In genomic region chrY:9029929-9030328, GRCh38 we compare ENCODE assay signal across 26 cellular contexts.
"Had no signal": no experiment of that assay in that cellular context is flagged by ENCODE, and none has a peak within 500 bp of the region (broad histone marks: within the 10 kb centered on the region; RNA-seq: fewer than 3 reads in every experiment).

No MANE protein-coding gene starts in this region.

- H3K27ac ChIP-seq: hepatocyte, lower lobe of right lung, neural progenitor cell, neutrophil, ovary, skin epidermis, spleen, tibial nerve, uterus had no signal

- H3K36me3 ChIP-seq: lower lobe of right lung, neural progenitor cell, neutrophil, ovary, spleen, tibial nerve, uterus had no signal

- H3K27me3 ChIP-seq: hepatocyte, neural progenitor cell, neutrophil, ovary, spleen, tibial nerve, uterus had no signal

- H3K4me3 Mint-ChIP-seq: naive B cell; natural killer cell; nephron progenitor cell; neural progenitor cell; stimulated activated effector memory CD8-positive, alpha-beta T cell treated with anti-CD3 and anti-CD28 coated beads, Interleukin-12 subunit alpha, Interleukin-12 subunit beta, amount 100 ng/mL, for 72 hours; stimulated activated naive CD8-positive, alpha-beta T cell treated with anti-CD3 and anti-CD28 coated beads, Interleukin-15, Interleukin-2, amounts not matched to agents 100 ng/mL and 50 ng/mL, for 24 hours; type B pancreatic cell had no signal

- H3K9me3 ChIP-seq: lower lobe of right lung, neutrophil, ovary, spleen, tibial nerve, uterus had no signal

- H3K36me3 Mint-ChIP-seq: naive B cell; natural killer cell; neural progenitor cell; stimulated activated effector memory CD8-positive, alpha-beta T cell treated with anti-CD3 and anti-CD28 coated beads, Interleukin-12 subunit alpha, Interleukin-12 subunit beta, amount 100 ng/mL, for 72 hours; type B pancreatic cell had no signal

- H3K9me3 Mint-ChIP-seq: naive B cell; natural killer cell; nephron progenitor cell; neural progenitor cell; stimulated activated naive CD8-positive, alpha-beta T cell treated with anti-CD3 and anti-CD28 coated beads, Interleukin-15, Interleukin-2, amounts not matched to agents 100 ng/mL and 50 ng/mL, for 24 hours; type B pancreatic cell had no signal

- H3K4me3 ChIP-seq: hepatocyte, lower lobe of right lung, neural progenitor cell, ovary, skin epidermis, spleen, tibial nerve, uterus had no signal

- DNase-seq: islet precursor cell; left ventricle myocardium superior; lower lobe of right lung; mammary epithelial cell; mesenchymal stem cell; naive B cell; natural killer cell; nephron progenitor cell; occipital lobe; ovary; retina; right cardiac atrium; spleen; stimulated activated CD4-positive, alpha-beta T cell treated with anti-CD3 and anti-CD28 coated beads, Interleukin-4, amount 100 ng/mL, for 24 hours; stimulated activated naive CD4-positive, alpha-beta T cell; uterus had no signal

- H3K27me3 Mint-ChIP-seq: naive B cell; progenitor cell of endocrine pancreas; stimulated activated naive CD8-positive, alpha-beta T cell treated with anti-CD3 and anti-CD28 coated beads, Interleukin-15, Interleukin-2, amounts not matched to agents 100 ng/mL and 50 ng/mL, for 24 hours; type B pancreatic cell had no signal

- H3K4me1 Mint-ChIP-seq: naive B cell; natural killer cell; nephron progenitor cell; neural progenitor cell; stimulated activated effector memory CD8-positive, alpha-beta T cell treated with anti-CD3 and anti-CD28 coated beads, Interleukin-12 subunit alpha, Interleukin-12 subunit beta, amount 100 ng/mL, for 72 hours had no signal

- H3K9ac ChIP-seq: neural progenitor cell had no signal

- H3K4me1 ChIP-seq: lower lobe of right lung, neural progenitor cell, spleen, tibial nerve, uterus had no signal

- H3K27ac Mint-ChIP-seq: naive B cell; natural killer cell; nephron progenitor cell; neural progenitor cell; progenitor cell of endocrine pancreas; stimulated activated effector memory CD8-positive, alpha-beta T cell treated with anti-CD3 and anti-CD28 coated beads, Interleukin-12 subunit alpha, Interleukin-12 subunit beta, amount 100 ng/mL, for 72 hours; stimulated activated naive CD8-positive, alpha-beta T cell treated with anti-CD3 and anti-CD28 coated beads, Interleukin-15, Interleukin-2, amounts not matched to agents 100 ng/mL and 50 ng/mL, for 24 hours; type B pancreatic cell had no signal

- ATAC-seq: left ventricle myocardium superior; lower lobe of right lung; natural killer cell; right cardiac atrium; sciatic nerve; stimulated activated effector memory CD8-positive, alpha-beta T cell treated with anti-CD3 and anti-CD28 coated beads, Interleukin-12 subunit alpha, Interleukin-12 subunit beta, amount 100 ng/mL, for 72 hours had no signal
